ENCODE assay signal across 8 cellular contexts in the genomic region with DNA sequence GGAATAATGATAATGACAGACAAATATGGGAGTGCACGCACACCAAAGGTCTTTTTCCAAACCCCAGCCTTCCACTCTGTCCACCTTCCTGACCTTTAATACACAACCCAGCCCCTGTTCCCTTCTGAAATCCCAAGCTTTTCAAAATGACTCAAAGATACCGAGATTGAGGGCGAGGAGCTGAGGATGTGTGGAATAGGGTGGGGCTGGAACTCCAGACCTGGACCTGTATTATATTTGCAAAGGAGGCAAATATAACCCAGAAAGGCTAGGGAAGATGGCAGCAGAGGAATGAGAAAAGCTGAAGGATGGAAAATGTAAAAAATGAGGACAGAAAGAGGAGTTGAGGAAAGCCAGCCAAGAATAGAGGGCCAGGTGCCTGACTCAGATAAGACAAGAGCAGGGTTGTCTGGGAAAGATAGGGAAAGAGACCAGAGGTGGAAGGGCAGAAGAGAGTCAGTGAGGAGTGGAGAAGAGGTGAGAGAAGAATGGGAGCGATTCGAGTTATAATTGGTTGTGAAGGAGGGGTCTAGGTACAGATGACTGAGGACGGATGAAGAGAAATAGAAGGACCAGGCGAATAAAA. TPM values are rescaled to one million over a fixed set of nuclear protein-coding genes. Genes with fewer than 3 reads are reported as not detected.
DNase-seq lines count a peak whose midpoint lies in the region; ATAC-seq and TF ChIP-seq lines count a peak whose summit lies in the region.

No MANE protein-coding gene starts in this region.

- H3K79me2 ChIP-seq in GM23248 (ENCODE audit: insufficient read depth), result peaks cover 33% of the 10 kb centered on the region
- H3K79me2 ChIP-seq in OCI-LY1 (ENCODE audit: insufficient read depth, low read length), result no peaks in the 10 kb centered on the region

- H3K36me3 ChIP-seq in GM23248 (ENCODE audit: low read depth) (no peaks in the 10 kb centered on the region), OCI-LY1 (ENCODE audit: insufficient read depth, low read length) (no peaks in the 10 kb centered on the region)
- no peaks in the 10 kb centered on the region for H3K36me3 ChIP-seq in effector memory CD4-positive, alpha-beta T cell (ENCODE audit: control insufficient read depth, insufficient read depth, low read length)

- no peaks in the 10 kb centered on the region for H3K9me3 Mint-ChIP-seq in osteocyte (ENCODE audit: unreplicated experiment)

- peaks cover 57% of the 10 kb centered on the region for H3K4me1 Mint-ChIP-seq in osteocyte (ENCODE audit: unreplicated experiment)

- H3K27me3 Mint-ChIP-seq in osteocyte (ENCODE audit: unreplicated experiment), result no peaks in the 10 kb centered on the region

- in situ Hi-C loops in GM23248 (cut with MboI), result no loop called here

- H3F3A ChIP-seq in GM23248 (ENCODE audit: insufficient read depth) (peaks cover 27% of the 10 kb centered on the region), OCI-LY1 (ENCODE audit: insufficient read depth, low read length) (no peaks in the 10 kb centered on the region)

- peak overlapping the region; percentile 97 for H3K27ac Mint-ChIP-seq in osteocyte (ENCODE audit: unreplicated experiment)

- DNase-seq in GM23248 (peak; percentile 54), osteocyte (ENCODE audit: extremely low spot score, unreplicated experiment) (no peak)
- no peak for DNase-seq in effector memory CD4-positive, alpha-beta T cell

- ATAC-seq in HG03432 (IDR thresholded peaks at IDR 0.05; ENCODE audit: unreplicated experiment) (no peak), GM19035 (IDR thresholded peaks at IDR 0.05; ENCODE audit: unreplicated experiment) (no peak), HG02885 (IDR thresholded peaks at IDR 0.05; ENCODE audit: poor library complexity, unreplicated experiment) (no peak), GM18861 (IDR thresholded peaks at IDR 0.05; ENCODE audit: unreplicated experiment) (no peak)

- H3K9me2 ChIP-seq in GM23248 (ENCODE audit: insufficient read depth) (no peaks in the 10 kb centered on the region), OCI-LY1 (ENCODE audit: low read depth, low read length) (no peaks in the 10 kb centered on the region)

- peak overlapping the region; percentile 77 for H3K4me3 Mint-ChIP-seq in osteocyte (ENCODE audit: unreplicated experiment)

- H3K36me3 Mint-ChIP-seq in osteocyte (ENCODE audit: unreplicated experiment), result peaks cover 3% of the 10 kb centered on the region

- H4K20me1 ChIP-seq in GM23248 (ENCODE audit: insufficient read depth), result peaks cover 9% of the 10 kb centered on the region; the same call in 1 of the 2 replicates
- no peaks in the 10 kb centered on the region for H4K20me1 ChIP-seq in OCI-LY1 (ENCODE audit: insufficient read depth, low read length)

- H2AFZ ChIP-seq in GM23248 (0 out of 2 replicates have a peak overlapping the region, but pooled peaks have one; percentile 90), OCI-LY1 (ENCODE audit: low read length) (no peak overlapping the region)

- H3K4me2 ChIP-seq in GM23248 (ENCODE audit: unreplicated experiment) (peak overlapping the region; percentile 72), OCI-LY1 (ENCODE audit: low read length) (peak overlapping the region; percentile 78; the same call in 1 of the 2 replicates)

- no peaks in the 10 kb centered on the region for H3K9me3 ChIP-seq in GM23248 (ENCODE audit: low read depth)
- H3K9me3 ChIP-seq in OCI-LY1 (ENCODE audit: low read length), result no peaks in the 10 kb centered on the region
- H3K9me3 ChIP-seq in effector memory CD4-positive, alpha-beta T cell (ENCODE audit: control insufficient read depth, low read length), result no peaks in the 10 kb centered on the region

- peak overlapping the region; percentile 98 for H3K4me3 ChIP-seq in GM23248
- peak overlapping the region; percentile 67 for H3K4me3 ChIP-seq in OCI-LY1 (ENCODE audit: low read depth, low read length, poor library complexity, severe bottlenecking)
- peak overlapping the region; percentile 53 for H3K4me3 ChIP-seq in effector memory CD4-positive, alpha-beta T cell (ENCODE audit: insufficient read depth, low read depth, low read length, poor library complexity, severe bottlenecking)

- WGBS in GM23248 (ENCODE audit: low coverage in 1 of 2, low lambda C conversion rate in 2 of 2, missing lambda C conversion rate in 2 of 2), 2 experiments, result 50 to 52% methylated on average over 7 of the region's 7 CpGs

- H3K27ac ChIP-seq in GM23248 (peak overlapping the region; percentile 73), OCI-LY1 (ENCODE audit: low read depth, low read length, poor library complexity, severe bottlenecking) (no peak overlapping the region)
- no peak overlapping the region for H3K27ac ChIP-seq in effector memory CD4-positive, alpha-beta T cell (ENCODE audit: insufficient read depth, low read length, poor library complexity, severe bottlenecking)

- H3K27me3 ChIP-seq in GM23248 (replicated peaks; ENCODE audit: insufficient read depth) (no peaks in the 10 kb centered on the region), OCI-LY1 (ENCODE audit: insufficient read depth, low read length) (peaks cover 2% of the 10 kb centered on the region; the same call in 1 of the 2 replicates)
- H3K27me3 ChIP-seq in effector memory CD4-positive, alpha-beta T cell (replicated peaks; ENCODE audit: control insufficient read depth, insufficient read depth, low read length, poor library complexity, severe bottlenecking), result peaks cover 12% of the 10 kb centered on the region

- H3K4me1 ChIP-seq in GM23248 (ENCODE audit: insufficient read depth) (peaks cover 37% of the 10 kb centered on the region), OCI-LY1 (ENCODE audit: insufficient read depth, low read length, severe bottlenecking) (peaks cover 35% of the 10 kb centered on the region)
- peaks cover 21% of the 10 kb centered on the region for H3K4me1 ChIP-seq in effector memory CD4-positive, alpha-beta T cell (ENCODE audit: control insufficient read depth, insufficient read depth, low read length, poor library complexity, severe bottlenecking)

- TF ChIP-seq CTCF in OCI-LY1 (IDR thresholded peaks at IDR 0.05; ENCODE audit: low read length) (no peak), osteocyte (IDR thresholded peaks at IDR 0.05) (no peak)

- peak overlapping the region; percentile 48 for H3K9ac ChIP-seq in GM23248
- no peak overlapping the region; the same call in 1 of the 2 replicates for H3K9ac ChIP-seq in OCI-LY1 (ENCODE audit: low read length)

RNA-seq across cellular contexts. Expression of a gene that starts 1.0 kb away (rescaled TPM):
- total RNA-seq in GM23248 (2014; rRNA removed; shearing (Covaris generic)), result 109 and 130 TPM in 2 replicates
- polyA plus RNA-seq in GM23248 (2016; fragmentation: Nextera tagmentation; extraction: Ambion mirVana), result 238 and 250 TPM in 2 replicates
- total RNA-seq in osteocyte, result 501 and 554 TPM in 2 replicates

RNA-seq across cellular contexts. Expression of a gene that starts 7.2 kb away (rescaled TPM):
- total RNA-seq in GM23248 (2014; rRNA removed; shearing (Covaris generic)), result not detected in 2 replicates
- polyA plus RNA-seq in GM23248 (2016; fragmentation: Nextera tagmentation; extraction: Ambion mirVana), result 0.29 TPM in 1 of 2 replicates, not detected in the other
- total RNA-seq in osteocyte, result 1.1 and 2.5 TPM in 2 replicates

RNA-seq across cellular contexts. Expression of a gene that starts 12.2 kb away (rescaled TPM):
- 252 and 313 TPM in 2 replicates for total RNA-seq in GM23248 (2014; rRNA removed; shearing (Covaris generic))
- polyA plus RNA-seq in GM23248 (2016; fragmentation: Nextera tagmentation; extraction: Ambion mirVana), result 386 and 389 TPM in 2 replicates
- total RNA-seq in osteocyte, result 141 and 162 TPM in 2 replicates

RNA-seq across cellular contexts. Expression of a gene that starts 24.2 kb away (rescaled TPM):
- total RNA-seq in GM23248 (2014; rRNA removed; shearing (Covaris generic)), result not detected in 2 replicates
- polyA plus RNA-seq in GM23248 (2016; fragmentation: Nextera tagmentation; extraction: Ambion mirVana), result not detected in 2 replicates
- 0.60 and 0.62 TPM in 2 replicates for total RNA-seq in osteocyte

RNA-seq across cellular contexts. Expression of a gene that starts 41.3 kb away (rescaled TPM):
- 94.5 and 123 TPM in 2 replicates for total RNA-seq in GM23248 (2014; rRNA removed; shearing (Covaris generic))
- 133 and 135 TPM in 2 replicates for polyA plus RNA-seq in GM23248 (2016; fragmentation: Nextera tagmentation; extraction: Ambion mirVana)
- 61.4 and 73.0 TPM in 2 replicates for total RNA-seq in osteocyte
